ENCODE assay signal across 1 cellular context in the genomic region with DNA sequence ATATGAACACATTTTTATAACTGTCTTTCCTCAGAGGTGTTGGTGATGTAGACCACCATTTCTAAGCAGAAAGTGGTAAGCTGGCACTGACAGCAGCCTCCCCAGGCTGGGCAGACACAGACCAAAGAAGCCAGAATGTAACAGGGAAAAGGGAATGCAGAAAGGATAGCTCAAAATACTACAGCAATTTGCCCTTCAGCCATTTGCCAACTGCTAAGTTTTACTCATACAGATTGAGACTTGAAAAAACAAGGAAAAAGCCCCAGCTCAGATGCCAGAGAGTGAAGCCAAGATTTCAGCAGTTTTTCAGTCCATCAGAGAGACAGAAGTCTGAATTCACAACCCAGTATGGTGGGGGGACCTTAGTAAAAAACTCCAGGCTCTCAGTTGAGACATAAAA.
TF ChIP-seq lines count a peak whose summit lies in the region.

No MANE protein-coding gene starts in this region.

TF ChIP-seq in GM23338, 12 proteins besides CTCF, POLR2A, EP300 and RAD21 (continued from another document):
- TF ChIP-seq, protein P1, sequence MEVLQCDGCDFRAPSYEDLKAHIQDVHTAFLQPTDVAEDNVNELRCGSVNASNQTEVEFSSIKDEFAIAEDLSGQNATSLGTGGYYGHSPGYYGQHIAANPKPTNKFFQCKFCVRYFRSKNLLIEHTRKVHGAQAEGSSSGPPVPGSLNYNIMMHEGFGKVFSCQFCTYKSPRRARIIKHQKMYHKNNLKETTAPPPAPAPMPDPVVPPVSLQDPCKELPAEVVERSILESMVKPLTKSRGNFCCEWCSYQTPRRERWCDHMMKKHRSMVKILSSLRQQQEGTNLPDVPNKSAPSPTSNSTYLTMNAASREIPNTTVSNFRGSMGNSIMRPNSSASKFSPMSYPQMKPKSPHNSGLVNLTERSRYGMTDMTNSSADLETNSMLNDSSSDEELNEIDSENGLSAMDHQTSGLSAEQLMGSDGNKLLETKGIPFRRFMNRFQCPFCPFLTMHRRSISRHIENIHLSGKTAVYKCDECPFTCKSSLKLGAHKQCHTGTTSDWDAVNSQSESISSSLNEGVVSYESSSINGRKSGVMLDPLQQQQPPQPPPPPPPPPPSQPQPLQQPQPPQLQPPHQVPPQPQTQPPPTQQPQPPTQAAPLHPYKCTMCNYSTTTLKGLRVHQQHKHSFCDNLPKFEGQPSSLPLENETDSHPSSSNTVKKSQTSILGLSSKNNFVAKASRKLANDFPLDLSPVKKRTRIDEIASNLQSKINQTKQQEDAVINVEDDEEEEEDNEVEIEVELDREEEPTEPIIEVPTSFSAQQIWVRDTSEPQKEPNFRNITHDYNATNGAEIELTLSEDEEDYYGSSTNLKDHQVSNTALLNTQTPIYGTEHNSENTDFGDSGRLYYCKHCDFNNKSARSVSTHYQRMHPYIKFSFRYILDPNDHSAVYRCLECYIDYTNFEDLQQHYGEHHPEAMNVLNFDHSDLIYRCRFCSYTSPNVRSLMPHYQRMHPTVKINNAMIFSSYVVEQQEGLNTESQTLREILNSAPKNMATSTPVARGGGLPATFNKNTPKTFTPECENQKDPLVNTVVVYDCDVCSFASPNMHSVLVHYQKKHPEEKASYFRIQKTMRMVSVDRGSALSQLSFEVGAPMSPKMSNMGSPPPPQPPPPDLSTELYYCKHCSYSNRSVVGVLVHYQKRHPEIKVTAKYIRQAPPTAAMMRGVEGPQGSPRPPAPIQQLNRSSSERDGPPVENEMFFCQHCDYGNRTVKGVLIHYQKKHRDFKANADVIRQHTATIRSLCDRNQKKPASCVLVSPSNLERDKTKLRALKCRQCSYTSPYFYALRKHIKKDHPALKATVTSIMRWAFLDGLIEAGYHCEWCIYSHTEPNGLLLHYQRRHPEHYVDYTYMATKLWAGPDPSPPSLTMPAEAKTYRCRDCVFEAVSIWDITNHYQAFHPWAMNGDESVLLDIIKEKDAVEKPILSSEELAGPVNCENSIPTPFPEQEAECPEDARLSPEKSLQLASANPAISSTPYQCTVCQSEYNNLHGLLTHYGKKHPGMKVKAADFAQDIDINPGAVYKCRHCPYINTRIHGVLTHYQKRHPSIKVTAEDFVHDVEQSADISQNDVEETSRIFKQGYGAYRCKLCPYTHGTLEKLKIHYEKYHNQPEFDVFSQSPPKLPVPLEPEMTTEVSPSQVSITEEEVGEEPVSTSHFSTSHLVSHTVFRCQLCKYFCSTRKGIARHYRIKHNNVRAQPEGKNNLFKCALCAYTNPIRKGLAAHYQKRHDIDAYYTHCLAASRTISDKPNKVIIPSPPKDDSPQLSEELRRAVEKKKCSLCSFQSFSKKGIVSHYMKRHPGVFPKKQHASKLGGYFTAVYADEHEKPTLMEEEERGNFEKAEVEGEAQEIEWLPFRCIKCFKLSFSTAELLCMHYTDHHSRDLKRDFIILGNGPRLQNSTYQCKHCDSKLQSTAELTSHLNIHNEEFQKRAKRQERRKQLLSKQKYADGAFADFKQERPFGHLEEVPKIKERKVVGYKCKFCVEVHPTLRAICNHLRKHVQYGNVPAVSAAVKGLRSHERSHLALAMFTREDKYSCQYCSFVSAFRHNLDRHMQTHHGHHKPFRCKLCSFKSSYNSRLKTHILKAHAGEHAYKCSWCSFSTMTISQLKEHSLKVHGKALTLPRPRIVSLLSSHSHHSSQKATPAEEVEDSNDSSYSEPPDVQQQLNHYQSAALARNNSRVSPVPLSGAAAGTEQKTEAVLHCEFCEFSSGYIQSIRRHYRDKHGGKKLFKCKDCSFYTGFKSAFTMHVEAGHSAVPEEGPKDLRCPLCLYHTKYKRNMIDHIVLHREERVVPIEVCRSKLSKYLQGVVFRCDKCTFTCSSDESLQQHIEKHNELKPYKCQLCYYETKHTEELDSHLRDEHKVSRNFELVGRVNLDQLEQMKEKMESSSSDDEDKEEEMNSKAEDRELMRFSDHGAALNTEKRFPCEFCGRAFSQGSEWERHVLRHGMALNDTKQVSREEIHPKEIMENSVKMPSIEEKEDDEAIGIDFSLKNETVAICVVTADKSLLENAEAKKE (CRISPR knock-in tag; IDR thresholded peaks at IDR 0.05), result no peak
- no peak for TF ChIP-seq POLR2AphosphoS5 (IDR thresholded peaks at IDR 0.05; ENCODE audit: low read depth)
